18 cellular contexts compared by ENCODE assay signal in the genomic region with DNA sequence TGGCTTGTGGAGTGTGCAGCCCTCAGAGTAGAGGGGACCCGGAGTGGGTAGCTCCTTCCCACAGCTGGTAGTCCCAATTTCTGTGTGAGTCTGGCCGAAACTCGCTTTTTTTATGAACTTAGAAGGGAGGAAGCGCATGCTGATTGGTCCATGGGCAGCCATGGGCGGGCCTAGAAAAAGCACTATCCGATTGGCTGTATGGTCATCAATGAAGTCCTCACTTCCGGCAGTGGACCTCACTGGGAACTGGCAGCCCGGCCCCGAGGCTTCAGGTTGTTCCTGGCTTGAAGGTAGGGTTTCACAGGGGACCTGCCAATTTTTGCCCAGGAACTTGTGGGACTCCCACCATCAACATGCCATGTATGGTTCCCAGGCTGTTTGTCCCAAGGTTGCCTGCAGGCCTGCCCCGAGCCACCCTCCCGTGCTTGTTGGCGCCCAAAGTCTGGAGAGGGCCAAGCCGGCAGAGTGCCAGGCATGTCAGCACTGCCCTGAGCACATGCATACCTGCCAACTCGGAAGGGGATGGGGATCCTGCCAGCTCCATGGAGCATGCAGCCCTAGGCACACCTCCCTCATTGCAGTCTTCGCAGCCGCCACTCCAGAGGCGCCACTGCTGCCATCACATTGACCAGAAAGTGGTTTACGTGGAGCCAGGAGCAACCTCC.
"Had no signal": no experiment of that assay in that cellular context is flagged by ENCODE, and none has a peak within 500 bp of the region (broad histone marks: within the 10 kb centered on the region; RNA-seq: fewer than 3 reads in every experiment).

No MANE protein-coding gene starts in this region.

- ATAC-seq: activated CD4-positive, CD25-positive, alpha-beta regulatory T cell treated with anti-CD3 and anti-CD28 coated beads, Interleukin-2, amount 50 U/mL, for 24 hours; body of pancreas; foreskin keratinocyte; mucosa of descending colon had no signal

- DNase-seq: activated CD4-positive, alpha-beta T cell treated with anti-CD3 and anti-CD28 coated beads, Interleukin-2, amount 10 ng/mL, durations not matched to agents 24 days and 14 days; activated gamma-delta T cell treated with Interleukin-2 at 50 U/mL for 16 hours; activated T-cell treated with anti-CD3 and anti-CD28 coated beads, Interleukin-2, amount 50 U/mL, for 1 hour; anterior cingulate cortex; body of pancreas; effector memory CD4-positive, alpha-beta T cell; foreskin keratinocyte; hypothalamus; lower lobe of right lung; mesendoderm; mucosa of descending colon; occipital lobe; stimulated activated CD4-positive, alpha-beta T cell treated with anti-CD3 and anti-CD28 coated beads, Interleukin-4, amount 100 ng/mL, for 4 hours; transverse colon; uterus had no signal

- H3K9me3 ChIP-seq: body of pancreas, lower lobe of right lung, transverse colon, uterus had no signal

- H3K27ac ChIP-seq: body of pancreas, cardiac muscle cell, foreskin keratinocyte, lower lobe of right lung, transverse colon, uterus, VCaP had no signal

- H3K27me3 ChIP-seq: body of pancreas, cardiac muscle cell, foreskin keratinocyte, transverse colon, uterus had no signal

- H3K4me3 ChIP-seq: body of pancreas, cardiac muscle cell, lower lobe of right lung, mucosa of descending colon, transverse colon, uterus had no signal

- H3K4me1 ChIP-seq: foreskin keratinocyte, lower lobe of right lung, transverse colon, uterus had no signal

- H3K36me3 ChIP-seq: transverse colon, uterus had no signal
